11 cellular contexts compared by ENCODE assay signal in the genomic region with DNA sequence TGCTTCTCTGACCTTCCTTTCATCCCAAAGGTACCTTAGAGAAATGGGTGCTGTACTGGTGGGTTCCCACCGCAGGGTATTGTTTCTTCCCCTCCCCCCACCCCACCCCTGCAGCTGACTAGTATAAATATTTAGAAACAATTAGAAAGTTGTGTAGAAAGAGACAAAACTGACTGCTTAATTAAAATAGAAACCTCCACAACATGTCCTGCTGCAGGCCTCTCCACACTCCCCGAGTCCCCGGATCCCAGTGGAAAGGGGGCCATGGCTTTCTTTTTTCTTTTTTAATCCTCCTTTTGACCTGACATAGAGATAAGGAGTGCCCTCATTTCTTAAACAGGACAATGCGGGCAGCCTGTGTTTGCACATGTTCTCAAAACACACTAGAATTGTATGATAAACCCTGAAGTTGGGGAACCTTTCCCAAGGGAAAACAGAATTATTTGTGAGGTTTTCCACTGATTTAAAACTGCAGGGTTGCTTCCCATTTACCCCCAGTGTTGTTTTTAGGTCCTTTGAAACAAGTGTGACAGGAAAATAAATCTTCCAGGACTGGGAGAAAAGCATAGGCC. TPM values are rescaled to one million over a fixed set of nuclear protein-coding genes. Genes with fewer than 3 reads are reported as not detected.
DNase-seq lines count a peak whose midpoint lies in the region; ATAC-seq and TF ChIP-seq lines count a peak whose summit lies in the region.
"Had no signal": no experiment of that assay in that cellular context is flagged by ENCODE, and none has a peak within 500 bp of the region (broad histone marks: within the 10 kb centered on the region; RNA-seq: fewer than 3 reads in every experiment).

No MANE protein-coding gene starts in this region.

- no peak for TF ChIP-seq POLR2A in thyroid gland (IDR thresholded peaks at IDR 0.05)

- TF ChIP-seq CTCF in choroid plexus epithelial cell (conservative IDR thresholded peaks at IDR 0.05; ENCODE audit: low read depth, low read length): no peak
- TF ChIP-seq CTCF in mucosa of descending colon (IDR thresholded peaks at IDR 0.05): no peak
- TF ChIP-seq CTCF in thyroid gland (IDR thresholded peaks at IDR 0.05): no peak
- TF ChIP-seq CTCF in GM10248 (IDR thresholded peaks at IDR 0.05; ENCODE audit: control extremely low read depth, extremely low read depth, low read depth, missing control alignments): no peak

- H3K36me3 Mint-ChIP-seq in T-helper 2 cell treated with Interferon-gamma antibody and Interleukin-4, amounts not matched to agents 5 μg/mL and 100 μg/mL, for 36 hours (ENCODE audit: low read depth): no peaks in the 10 kb centered on the region

- H3K4me1 Mint-ChIP-seq in T-helper 2 cell treated with Interferon-gamma antibody and Interleukin-4, amounts not matched to agents 5 μg/mL and 100 μg/mL, for 36 hours (ENCODE audit: low read depth): peaks cover 6% of the 10 kb centered on the region

- POLR2A ChIA-PET in GM10248 (lab: Yijun Ruan, JAX): no interaction called here

- intact Hi-C loops in mucosa of descending colon (cut with DNase I, micrococcal nuclease): loop anchor here in 1 of 2 donors (5.0 to 10.0 kb wide), 2 partner anchors 248 to 490 kb away; no protein-coding TSS in a partner anchor
- intact Hi-C loops in thyroid gland (cut with DNase I): loop anchor here (10.0 kb wide), 2 partner anchors 298 to 488 kb away; no protein-coding TSS in a partner anchor

- CTCF ChIA-PET in GM10248 (lab: Yijun Ruan, JAX): no interaction called here

- 27 to 42% methylated on average over 4 of the region's 4 CpGs for WGBS in thyroid gland, 2 donors

- H3K4me3 Mint-ChIP-seq in T-helper 2 cell treated with Interferon-gamma antibody and Interleukin-4, amounts not matched to agents 5 μg/mL and 100 μg/mL, for 36 hours: peak overlapping the region; percentile 9

- H3K9me3 Mint-ChIP-seq in T-helper 2 cell treated with Interferon-gamma antibody and Interleukin-4, amounts not matched to agents 5 μg/mL and 100 μg/mL, for 36 hours: no peaks in the 10 kb centered on the region

- H3K27ac ChIP-seq in thyroid gland: peak overlapping the region; percentile 88 to 96 (median 95)
- H3K27ac ChIP-seq: RWPE1 had no signal

- peaks cover 48% of the 10 kb centered on the region for H3K27me3 Mint-ChIP-seq in T-helper 2 cell treated with Interferon-gamma antibody and Interleukin-4, amounts not matched to agents 5 μg/mL and 100 μg/mL, for 36 hours (ENCODE audit: low read depth)

- ATAC-seq in mucosa of descending colon: no peak
- ATAC-seq: K562 had no signal

- no peaks in the 10 kb centered on the region for H3K9me3 ChIP-seq in mucosa of descending colon
- H3K9me3 ChIP-seq in thyroid gland: no peaks in the 10 kb centered on the region

- peak overlapping the region; percentile 73 for H3K4me3 ChIP-seq in choroid plexus epithelial cell (ENCODE audit: low read depth, low read length)
- H3K4me3 ChIP-seq in mucosa of descending colon: peak overlapping the region; percentile 62
- peak overlapping the region in 2 of 3 donors; percentile 74 to 75 for H3K4me3 ChIP-seq in thyroid gland (replicated peaks in 1 of 3)
- H3K4me3 ChIP-seq: K562 had no signal

- peaks cover 13% of the 10 kb centered on the region for H3K4me1 ChIP-seq in mucosa of descending colon (ENCODE audit: low read depth)
- peaks cover 32 to 47% of the 10 kb centered on the region in 2 donors for H3K4me1 ChIP-seq in thyroid gland

- H3K27me3 ChIP-seq in thyroid gland: no peaks in the 10 kb centered on the region

- no peak overlapping the region for H3K27ac Mint-ChIP-seq in T-helper 2 cell treated with Interferon-gamma antibody and Interleukin-4, amounts not matched to agents 5 μg/mL and 100 μg/mL, for 36 hours

- H3K36me3 ChIP-seq in mucosa of descending colon (ENCODE audit: low read depth) (no peaks in the 10 kb centered on the region), thyroid gland (no peaks in the 10 kb centered on the region)

- DNase-seq in T-helper 2 cell treated with Interferon-gamma antibody and Interleukin-4, amounts not matched to agents 5 μg/mL and 100 μg/mL, for 36 hours (ENCODE audit: low spot score): no peak
- DNase-seq in T-helper 2 cell (no peak), choroid plexus epithelial cell (ENCODE audit: low read depth) (no peak), mucosa of descending colon (no peak), thyroid gland (no peak), GM10248 (ENCODE audit: extremely low spot score) (no peak), cortex of kidney (lab: John Stamatoyannopoulos, UW) (no peak), NCI-H128 (lab: John Stamatoyannopoulos, UW; ENCODE audit: unreplicated experiment) (no peak)
- DNase-seq: ACHN had no signal

RNA-seq across cellular contexts. Expression of gene RHOU, which starts 1.7 kb away (rescaled TPM):
- total RNA-seq in mucosa of descending colon (10 to 100 TPM; 30.7 to 45.1 (median 39.3) TPM), thyroid gland (10 to 100 TPM; 18.5 to 38.4 (median 23.5) TPM)
